Comparison of ENCODE assay signal across 8 cellular contexts in the genomic region with DNA sequence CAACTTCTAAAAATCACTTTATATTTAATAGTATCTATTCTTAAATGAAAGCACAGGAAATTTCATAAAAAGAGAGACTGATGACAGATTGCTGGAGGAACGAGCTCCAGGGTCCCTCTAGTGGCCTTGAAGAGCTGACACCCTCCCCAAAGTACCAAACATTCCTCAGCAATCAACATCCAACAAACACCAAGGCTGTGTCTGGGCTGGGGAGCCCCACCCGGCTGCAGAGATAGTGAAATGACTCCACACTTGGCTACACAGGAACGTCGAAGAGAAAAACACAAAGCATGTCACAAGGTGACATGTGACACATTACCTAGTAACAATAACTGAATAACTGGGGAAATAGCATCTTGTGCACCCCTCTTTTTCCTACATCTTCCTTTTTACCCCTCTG. TPM values are rescaled to one million over a fixed set of nuclear protein-coding genes. Genes with fewer than 3 reads are reported as not detected.
A peak's percentile ranks its signal among the peaks of the same experiment; 100 is the strongest.
DNase-seq lines count a peak whose midpoint lies in the region; TF ChIP-seq lines count a peak whose summit lies in the region.

No MANE protein-coding gene starts in this region.

- POLR2A ChIA-PET in HEK293T (lab: Yijun Ruan, JAX): no interaction called here

- peak; percentile 40 to 48 for DNase-seq in AML-193 (lab: John Stamatoyannopoulos, UW)
- DNase-seq in HEK293T (ENCODE audit: extremely low spot score): peak; percentile 61
- peak; percentile 18 for DNase-seq in activated CD4-positive, alpha-beta T cell treated with anti-CD3 and anti-CD28 coated beads for 48 hours
- DNase-seq in glomerular endothelial cell (ENCODE audit: extremely low read depth, low read depth, low spot score): peak; percentile 2
- peak; percentile 11 for DNase-seq in pulmonary artery endothelial cell (ENCODE audit: low read depth, low spot score)
- DNase-seq in NCI-H2081 (lab: John Stamatoyannopoulos, UW): no peak

- CTCF ChIA-PET in HEK293T (lab: Yijun Ruan, JAX): interaction anchor here (1.0 to 1.4 kb wide), 5 partner anchors 9 to 204 kb away, joined by 3 to 4 read pairs (median 3); no protein-coding TSS in a partner anchor

- peak; percentile 74 for TF ChIP-seq CTCF in GM12874 (IDR thresholded peaks at IDR 0.05; ENCODE audit: insufficient read depth, low read depth, low read length)
- TF ChIP-seq CTCF in LNCAP (IDR thresholded peaks at IDR 0.05): peak; percentile 81

TF ChIP-seq in HEK293T, 16 proteins besides CTCF, POLR2A, EP300 and RAD21:
- TF ChIP-seq ARNT (IDR thresholded peaks at IDR 0.05) (no peak), FOXM1 (IDR thresholded peaks at IDR 0.05; ENCODE audit: borderline replicate concordance) (no peak), BHLHE40 (IDR thresholded peaks at IDR 0.05; ENCODE audit: borderline replicate concordance) (no peak), CTBP1 (IDR thresholded peaks at IDR 0.05; ENCODE audit: borderline replicate concordance) (no peak), TARDBP (IDR thresholded peaks at IDR 0.05) (no peak), ELF4 (IDR thresholded peaks at IDR 0.05) (no peak), NFRKB (IDR thresholded peaks at IDR 0.05) (no peak), SP1 (IDR thresholded peaks at IDR 0.05) (no peak), L3MBTL2 (conservative IDR thresholded peaks at IDR 0.05) (no peak), LEF1 (IDR thresholded peaks at IDR 0.05; ENCODE audit: borderline replicate concordance) (no peak), SUZ12 (IDR thresholded peaks at IDR 0.05) (no peak), HDGF (IDR thresholded peaks at IDR 0.05; ENCODE audit: borderline replicate concordance) (no peak), FOXK2 (IDR thresholded peaks at IDR 0.05) (no peak), FOXA1 (IDR thresholded peaks at IDR 0.05) (no peak), ZNF384 (IDR thresholded peaks at IDR 0.05) (no peak)
- TF ChIP-seq, protein P1, sequence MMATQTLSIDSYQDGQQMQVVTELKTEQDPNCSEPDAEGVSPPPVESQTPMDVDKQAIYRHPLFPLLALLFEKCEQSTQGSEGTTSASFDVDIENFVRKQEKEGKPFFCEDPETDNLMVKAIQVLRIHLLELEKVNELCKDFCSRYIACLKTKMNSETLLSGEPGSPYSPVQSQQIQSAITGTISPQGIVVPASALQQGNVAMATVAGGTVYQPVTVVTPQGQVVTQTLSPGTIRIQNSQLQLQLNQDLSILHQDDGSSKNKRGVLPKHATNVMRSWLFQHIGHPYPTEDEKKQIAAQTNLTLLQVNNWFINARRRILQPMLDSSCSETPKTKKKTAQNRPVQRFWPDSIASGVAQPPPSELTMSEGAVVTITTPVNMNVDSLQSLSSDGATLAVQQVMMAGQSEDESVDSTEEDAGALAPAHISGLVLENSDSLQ (IDR thresholded peaks at IDR 0.05): no peak

RNA-seq across cellular contexts. Expression of gene SLC39A8, which starts 45.6 kb away (rescaled TPM):
- total RNA-seq in glomerular endothelial cell (3.5 and 3.8 TPM in 2 replicates), pulmonary artery endothelial cell (10.7 and 12.5 TPM in 2 replicates)

Comparison
In these comparisons a context has a peak if more than half of its experiments do, and no peak if none do; other contexts are left out.
1. DNase-seq: peak in AML-193 (2 of 2), HEK293T (single experiment), activated CD4-positive, alpha-beta T cell treated with anti-CD3 and anti-CD28 coated beads for 48 hours (single experiment), glomerular endothelial cell (single experiment) and pulmonary artery endothelial cell (single experiment); none in NCI-H2081 (0 of 2).